Comparison of ENCODE assay signal across 9 cellular contexts in the genomic region with DNA sequence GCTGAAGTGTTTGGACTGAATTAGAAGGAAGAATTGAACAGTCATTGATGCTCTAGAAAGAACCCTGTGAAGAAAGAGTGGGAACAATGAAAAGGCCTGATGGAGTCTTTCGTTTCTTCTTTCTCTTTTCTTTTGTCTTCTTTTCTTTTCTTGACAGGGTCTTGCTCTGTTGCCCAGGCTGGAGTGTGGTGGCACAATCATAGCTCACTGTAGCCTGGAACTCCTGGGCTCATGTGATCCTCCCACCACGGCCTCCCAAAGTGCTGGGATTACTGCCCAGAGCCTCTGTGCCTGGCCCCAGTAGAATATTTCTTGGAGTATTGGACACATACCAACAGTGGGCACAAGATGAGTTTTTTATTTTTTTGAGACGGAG. TPM values are rescaled to one million over a fixed set of nuclear protein-coding genes. Genes with fewer than 3 reads are reported as not detected.
A peak's percentile ranks its signal among the peaks of the same experiment; 100 is the strongest.
DNase-seq lines count a peak whose midpoint lies in the region; ATAC-seq and TF ChIP-seq lines count a peak whose summit lies in the region.
"Had no signal": no experiment of that assay in that cellular context is flagged by ENCODE, and none has a peak within 500 bp of the region (broad histone marks: within the 10 kb centered on the region; RNA-seq: fewer than 3 reads in every experiment).

No MANE protein-coding gene starts in this region.

- no peaks in the 10 kb centered on the region for H3K27me3 Mint-ChIP-seq in T-helper 1 cell treated with Interleukin-12 subunit alpha and Interleukin-12 subunit beta and Interleukin-4 antibody, amounts not matched to agents 30 μg/mL and 1 μg/mL, for 36 hours (ENCODE audit: low read depth)
- peaks cover 27% of the 10 kb centered on the region for H3K27me3 Mint-ChIP-seq in endothelial cell (ENCODE audit: unreplicated experiment)

- peaks cover 12% of the 10 kb centered on the region; the same call in 1 of the 2 replicates for H4K20me1 ChIP-seq in PC-3 (ENCODE audit: low read length)

- peaks cover 14% of the 10 kb centered on the region for H3K4me1 ChIP-seq in PC-3 (ENCODE audit: insufficient read depth, low read length)
- H3K4me1 ChIP-seq in rectal smooth muscle tissue (ENCODE audit: control insufficient read depth, insufficient read depth, low read length) = peaks cover 5% of the 10 kb centered on the region

- H3K27ac ChIP-seq in PC-3 (ENCODE audit: low read length) (no peak overlapping the region; the same call in 1 of the 2 replicates), rectal smooth muscle tissue (ENCODE audit: low read depth, low read length) (no peak overlapping the region)

- CTCF ChIA-PET in PC-3 (lab: Charles Lee) = no interaction called here

- no peak for TF ChIP-seq CTCF in PC-3 (conservative IDR thresholded peaks at IDR 0.05; ENCODE audit: low read depth, low read length)
- TF ChIP-seq CTCF in endothelial cell (IDR thresholded peaks at IDR 0.05; ENCODE audit: unreplicated experiment) = no peak

- H3F3A ChIP-seq in PC-3 (ENCODE audit: low read length, unreplicated experiment) = no peaks in the 10 kb centered on the region

- peaks cover 46% of the 10 kb centered on the region; the same call in 1 of the 2 replicates for H3K36me3 ChIP-seq in PC-3 (ENCODE audit: low read depth, low read length)
- H3K36me3 ChIP-seq in rectal smooth muscle tissue (ENCODE audit: control insufficient read depth, insufficient read depth, low read length) = peaks cover 12% of the 10 kb centered on the region

- H3K36me3 Mint-ChIP-seq in T-helper 1 cell treated with Interleukin-12 subunit alpha and Interleukin-12 subunit beta and Interleukin-4 antibody, amounts not matched to agents 30 μg/mL and 1 μg/mL, for 36 hours (ENCODE audit: low read depth) = peaks cover 36% of the 10 kb centered on the region
- H3K36me3 Mint-ChIP-seq in endothelial cell (ENCODE audit: low read depth, unreplicated experiment) = peaks cover 7% of the 10 kb centered on the region

- BruUV-seq in PC-3 (replicated peaks; lab: Mats Ljungman, UMichigan) = no TSS peak

- peak overlapping the region; percentile 97 for H3K27ac Mint-ChIP-seq in T-helper 1 cell treated with Interleukin-12 subunit alpha and Interleukin-12 subunit beta and Interleukin-4 antibody, amounts not matched to agents 30 μg/mL and 1 μg/mL, for 36 hours
- H3K27ac Mint-ChIP-seq in endothelial cell (ENCODE audit: unreplicated experiment) = peak overlapping the region; percentile 38

- intact Hi-C loops in PC-3 (cut with micrococcal nuclease) = no loop called here

- H2AFZ ChIP-seq in PC-3 (ENCODE audit: low read length) = no peak overlapping the region

- H3K9me3 ChIP-seq in PC-3 (ENCODE audit: low read length) = no peaks in the 10 kb centered on the region

- peaks cover 86% of the 10 kb centered on the region for H3K79me2 ChIP-seq in PC-3 (ENCODE audit: low read length)

- no peaks in the 10 kb centered on the region for H3K9me2 ChIP-seq in PC-3 (replicated peaks; ENCODE audit: low read length)

- H3K9ac ChIP-seq in PC-3 (ENCODE audit: low read length) (peak overlapping the region; percentile 95), rectal smooth muscle tissue (ENCODE audit: low read length) (no peak overlapping the region)

- no peak for DNase-seq in T-helper 1 cell
- no peak for DNase-seq in PC-3
- no peak for DNase-seq in endothelial cell (ENCODE audit: low spot score)
- DNase-seq in NCI-H1092 treated with DMSO at 0.1 percent for 48 hours (lab: John Stamatoyannopoulos, UW) = no peak
- DNase-seq: activated gamma-delta T cell treated with Interleukin-2 at 50 U/mL for 16 hours had no signal

- peak overlapping the region; percentile 87 for H3K4me3 Mint-ChIP-seq in T-helper 1 cell treated with Interleukin-12 subunit alpha and Interleukin-12 subunit beta and Interleukin-4 antibody, amounts not matched to agents 30 μg/mL and 1 μg/mL, for 36 hours
- H3K4me3 Mint-ChIP-seq in endothelial cell (ENCODE audit: unreplicated experiment) = peak overlapping the region; percentile 95

- H3K4me2 ChIP-seq in PC-3 (ENCODE audit: low read length) = peak overlapping the region; percentile 90

- ATAC-seq in PC-3 (no peak), GM19351 (IDR thresholded peaks at IDR 0.05; ENCODE audit: unreplicated experiment) (no peak), HG03442 (IDR thresholded peaks at IDR 0.05; ENCODE audit: unreplicated experiment) (no peak)

- peak overlapping the region; percentile 97 for H3K4me3 ChIP-seq in PC-3 (ENCODE audit: low read length)
- peak overlapping the region; percentile 90 for H3K4me3 ChIP-seq in rectal smooth muscle tissue (ENCODE audit: low read length)

- H3K4me1 Mint-ChIP-seq in T-helper 1 cell treated with Interleukin-12 subunit alpha and Interleukin-12 subunit beta and Interleukin-4 antibody, amounts not matched to agents 30 μg/mL and 1 μg/mL, for 36 hours (ENCODE audit: low read depth) = peaks cover 40% of the 10 kb centered on the region
- H3K4me1 Mint-ChIP-seq in endothelial cell (ENCODE audit: unreplicated experiment) = peaks cover 17% of the 10 kb centered on the region

- H3K27me3 ChIP-seq in PC-3 (ENCODE audit: low read length) (no peaks in the 10 kb centered on the region), rectal smooth muscle tissue (ENCODE audit: control insufficient read depth, insufficient read depth, low read length) (no peaks in the 10 kb centered on the region)

- POLR2A ChIA-PET in PC-3 (lab: Charles Lee; ENCODE audit: unreplicated experiment) = no interaction called here

- H3K9me3 Mint-ChIP-seq in T-helper 1 cell treated with Interleukin-12 subunit alpha and Interleukin-12 subunit beta and Interleukin-4 antibody, amounts not matched to agents 30 μg/mL and 1 μg/mL, for 36 hours = no peaks in the 10 kb centered on the region
- H3K9me3 Mint-ChIP-seq in endothelial cell (ENCODE audit: unreplicated experiment) = no peaks in the 10 kb centered on the region

RNA-seq across cellular contexts. Expression of a gene that starts 1.1 kb away (rescaled TPM):
- total RNA-seq in PC-3 (2014; rRNA removed) (132 and 137 TPM in 2 replicates), endothelial cell (ENCODE audit: unreplicated experiment) (22.0 TPM)

RNA-seq across cellular contexts. Expression of a gene that starts 1.4 kb away (rescaled TPM):
- total RNA-seq in PC-3 (2014; rRNA removed) (79.2 and 110 TPM in 2 replicates), endothelial cell (ENCODE audit: unreplicated experiment) (125 TPM)

RNA-seq across cellular contexts. Expression of a gene that starts 23.0 kb away (rescaled TPM):
- total RNA-seq in PC-3 (2014; rRNA removed) = 79.4 and 84.4 TPM in 2 replicates
- total RNA-seq in endothelial cell (ENCODE audit: unreplicated experiment) = 102 TPM

RNA-seq across cellular contexts. Expression of a gene that starts 34.3 kb away (rescaled TPM):
- 246 and 305 TPM in 2 replicates for total RNA-seq in PC-3 (2014; rRNA removed)
- total RNA-seq in endothelial cell (ENCODE audit: unreplicated experiment) = 682 TPM

RNA-seq across cellular contexts. Expression of a gene that starts 41.4 kb away (rescaled TPM):
- total RNA-seq in PC-3 (2014; rRNA removed) = 5.1 and 7.0 TPM in 2 replicates
- 1.5 TPM for total RNA-seq in endothelial cell (ENCODE audit: unreplicated experiment)
